Comparison of ENCODE assay signal across 8 cellular contexts in the genomic region with DNA sequence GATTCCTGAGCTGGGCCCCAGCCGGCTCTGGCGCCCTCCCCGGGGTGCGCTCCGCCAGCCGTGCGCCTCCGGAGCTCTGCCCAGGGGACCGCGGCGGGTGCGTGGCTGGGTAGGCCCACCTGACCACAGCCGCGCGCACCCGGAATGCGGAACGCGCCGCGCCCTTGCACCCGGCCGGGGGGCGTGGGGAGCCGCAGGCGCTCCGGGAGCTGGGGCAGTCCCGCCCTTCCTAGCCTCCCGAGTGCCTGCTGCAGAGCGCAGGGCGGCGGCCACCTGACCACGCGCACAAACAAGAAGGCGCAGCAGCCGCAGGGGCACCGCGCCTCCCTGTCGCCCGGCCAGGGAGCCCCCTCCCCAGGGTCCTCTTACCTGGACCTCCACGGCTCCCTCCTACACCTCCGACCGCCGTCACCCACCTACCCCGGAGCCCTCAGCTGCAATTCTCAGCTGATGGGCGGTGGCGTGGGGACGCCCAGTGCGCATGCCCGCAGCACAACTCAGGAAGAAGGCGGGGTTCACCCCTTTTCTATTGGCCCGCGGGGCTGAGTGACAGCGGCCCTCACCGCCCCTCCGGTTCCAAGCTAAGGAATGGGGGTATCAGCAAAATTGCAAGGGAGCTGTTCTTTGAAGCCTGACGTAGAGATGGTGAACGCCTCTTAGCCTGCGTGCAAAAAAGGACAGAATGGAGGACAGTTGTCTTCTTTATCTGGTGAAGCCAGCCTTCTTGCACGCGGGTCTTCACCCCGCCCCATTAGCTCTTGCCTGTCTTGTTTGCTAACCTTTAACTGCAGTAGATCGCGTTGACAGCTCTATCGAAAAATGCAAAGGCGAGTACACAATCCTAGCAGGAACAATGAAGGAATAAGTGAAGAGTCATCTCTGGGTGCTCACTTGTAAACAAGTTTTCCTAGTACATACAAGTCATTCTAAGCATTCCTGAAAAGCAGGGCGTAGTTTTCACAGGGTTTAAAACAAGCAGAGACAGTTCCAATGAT. TPM values are rescaled to one million over a fixed set of nuclear protein-coding genes. Genes with fewer than 3 reads are reported as not detected.
DNase-seq lines count a peak whose midpoint lies in the region; ATAC-seq, FAIRE-seq and TF ChIP-seq lines count a peak whose summit lies in the region.

STX7 (minus strand) TSS at position 479 of the 995 bp plus-strand sequence. CDS start 9,586 bp downstream, outside the sequence.

- peak within 1 kb of the TSS; percentile 78 to 81 for H3K9ac ChIP-seq in kidney (ENCODE audit: low read length in 2 of 2)

- no peaks in the 10 kb centered on the region for H3K36me3 ChIP-seq in kidney (ENCODE audit: control insufficient read depth in 1 of 2, insufficient read depth in 2 of 2, low read length in 2 of 2)

- H3K36me3 Mint-ChIP-seq in activated CD4-positive, alpha-beta T cell treated with anti-CD3 and anti-CD28 coated beads for 36 hours (ENCODE audit: low read depth), result peaks cover 7% of the 10 kb centered on the region
- peaks cover 3% of the 10 kb centered on the region for H3K36me3 Mint-ChIP-seq in chondrocyte (ENCODE audit: low read depth)

- H3K27me3 Mint-ChIP-seq in activated CD4-positive, alpha-beta T cell treated with anti-CD3 and anti-CD28 coated beads for 36 hours, result no peaks in the 10 kb centered on the region
- H3K27me3 Mint-ChIP-seq in chondrocyte (ENCODE audit: low read depth), result peaks cover 2% of the 10 kb centered on the region

- H3K4me1 Mint-ChIP-seq in activated CD4-positive, alpha-beta T cell treated with anti-CD3 and anti-CD28 coated beads for 36 hours, result peaks cover 30% of the 10 kb centered on the region
- peaks cover 56% of the 10 kb centered on the region for H3K4me1 Mint-ChIP-seq in chondrocyte (ENCODE audit: low read depth)

- intact Hi-C loops in activated CD4-positive, alpha-beta T cell treated with anti-CD3 and anti-CD28 coated beads for 36 hours (cut with DNase I, micrococcal nuclease), result loop anchor here (1.0 to 10.0 kb wide), 4 partner anchors 252 to 301 kb away; partner anchors contain the start of genes RPS12 (in 2 of the 2) and SLC18B1 (in 1 of the 2)
- intact Hi-C loops in kidney (cut with DNase I), result no loop called here

- H3K4me3 ChIP-seq in kidney (ENCODE audit: low read length in 2 of 2), result peak within 1 kb of the TSS; percentile 93 to 95

- H3K4me3 Mint-ChIP-seq in activated CD4-positive, alpha-beta T cell treated with anti-CD3 and anti-CD28 coated beads for 36 hours, result peak within 1 kb of the TSS; percentile 88
- H3K4me3 Mint-ChIP-seq in chondrocyte (ENCODE audit: unreplicated experiment), result peak within 1 kb of the TSS; percentile 96

- no peak for FAIRE-seq in kidney (lab: Jason Lieb, UNC)

- peak within 1 kb of the TSS; percentile 85 for H3K27ac Mint-ChIP-seq in activated CD4-positive, alpha-beta T cell treated with anti-CD3 and anti-CD28 coated beads for 36 hours
- H3K27ac Mint-ChIP-seq in chondrocyte (ENCODE audit: unreplicated experiment), result peak within 1 kb of the TSS; percentile 98

- ATAC-seq in GM19043 (IDR thresholded peaks at IDR 0.05; ENCODE audit: low read depth, unreplicated experiment), result peak; percentile 84
- ATAC-seq in HG03354 (IDR thresholded peaks at IDR 0.05; ENCODE audit: poor library complexity, severe bottlenecking, unreplicated experiment), result peak; percentile 93
- ATAC-seq in activated CD4-positive, alpha-beta T cell treated with anti-CD3 and anti-CD28 coated beads for 36 hours, result peak; percentile 97

- H3K4me1 ChIP-seq in kidney (ENCODE audit: control insufficient read depth in 1 of 2, insufficient read depth in 1 of 2, low read depth in 1 of 2, low read length in 2 of 2), result peaks cover 1 to 16% of the 10 kb centered on the region in 2 donors

- TF ChIP-seq CTCF in chondrocyte (IDR thresholded peaks at IDR 0.05), result peak; percentile 36
- no peak for TF ChIP-seq CTCF in kidney (IDR thresholded peaks at IDR 0.05; ENCODE audit: borderline replicate concordance, extremely low read depth, insufficient read depth)

- DNase-seq in AML-193 (lab: John Stamatoyannopoulos, UW), result peak; percentile 92 to 93
- peak; percentile 32 for DNase-seq in NCI-H510A (lab: John Stamatoyannopoulos, UW)
- peak; percentile 90 for DNase-seq in activated CD4-positive, alpha-beta T cell treated with anti-CD3 and anti-CD28 coated beads for 36 hours
- peak; percentile 95 for DNase-seq in chondrocyte (ENCODE audit: low spot score)
- peak; percentile 96 for DNase-seq in kidney
- DNase-seq in stimulated activated CD4-positive, alpha-beta T cell treated with anti-CD3 and anti-CD28 coated beads, Interleukin-15, amount 100 ng/mL, for 1 hour (ENCODE audit: low read depth in 1 of 2, low spot score in 1 of 2), result peak; percentile 74 to 78

- CTCF ChIA-PET in activated CD4-positive, alpha-beta T cell treated with anti-CD3 and anti-CD28 coated beads for 36 hours (lab: Charles Lee), result interaction anchor here (0.6 to 1.7 kb wide), 10 partner anchors 13 to 1011 kb away, joined by 3 to 11 read pairs (median 4); partner anchors contain the start of gene SLC18B1

- H3K27ac ChIP-seq in kidney (ENCODE audit: low read depth in 2 of 2, low read length in 2 of 2), result peak within 1 kb of the TSS; percentile 88 to 89

- POLR2A ChIA-PET in activated CD4-positive, alpha-beta T cell treated with anti-CD3 and anti-CD28 coated beads for 36 hours (lab: Charles Lee), result interaction anchor here (0.6 to 1.1 kb wide), 3 partner anchors 233 to 302 kb away, joined by 3 to 8 read pairs (median 3); partner anchors contain the start of genes RPS12 and SLC18B1

- no peaks in the 10 kb centered on the region for H3K9me3 Mint-ChIP-seq in activated CD4-positive, alpha-beta T cell treated with anti-CD3 and anti-CD28 coated beads for 36 hours (ENCODE audit: low read depth)
- no peaks in the 10 kb centered on the region for H3K9me3 Mint-ChIP-seq in chondrocyte (ENCODE audit: low read depth)

- no peaks in the 10 kb centered on the region for H3K9me3 ChIP-seq in kidney (ENCODE audit: control insufficient read depth in 1 of 2, low read length in 2 of 2)

RNA-seq across cellular contexts. Expression of gene STX7, which starts in this region (rescaled TPM):
- total RNA-seq in activated CD4-positive, alpha-beta T cell treated with anti-CD3 and anti-CD28 coated beads for 36 hours, result 10 to 100 TPM; 13.3 to 20.3 TPM
- 58.2 to 69.3 TPM (median 66.5 TPM) in 3 replicates for total RNA-seq in chondrocyte
- total RNA-seq in kidney, result 77.9 TPM
- polyA plus RNA-seq in kidney (ENCODE audit: insufficient read depth, low read depth, low replicate concordance), result 27.4 TPM

Comparison
In these comparisons a context has a peak if more than half of its experiments do, and no peak if none do; other contexts are left out.
1. Peak in every context shown above with its lines: DNase-seq, ATAC-seq, H3K4me3 ChIP-seq and H3K27ac ChIP-seq.
2. DNase-seq: peak in every context shown above with its lines; median percentile 96 in kidney; 95 in chondrocyte; 92 in AML-193; 90 in activated CD4-positive, alpha-beta T cell treated with anti-CD3 and anti-CD28 coated beads for 36 hours; 76 in stimulated activated CD4-positive, alpha-beta T cell treated with anti-CD3 and anti-CD28 coated beads, Interleukin-15, amount 100 ng/mL, for 1 hour; 32 in NCI-H510A.